Comparison of ENCODE assay signal across 9 cellular contexts in genomic region chr3:10505791-10506585, GRCh38. TPM values are rescaled to one million over a fixed set of nuclear protein-coding genes. Genes with fewer than 3 reads are reported as not detected.
DNase-seq lines count a peak whose midpoint lies in the region; ATAC-seq and TF ChIP-seq lines count a peak whose summit lies in the region.
"Had no signal": no experiment of that assay in that cellular context is flagged by ENCODE, and none has a peak within 500 bp of the region (broad histone marks: within the 10 kb centered on the region; RNA-seq: fewer than 3 reads in every experiment).

No MANE protein-coding gene starts in this region.

- TF ChIP-seq CTCF in gastroesophageal sphincter (IDR thresholded peaks at IDR 0.05): no peak

- 6 to 20% methylated on average over 7 to 16 of the region's 22 CpGs for WGBS in gastroesophageal sphincter (ENCODE audit: low coverage in 1 of 2), 2 donors

- H3K9me3 ChIP-seq in gastroesophageal sphincter: no peaks in the 10 kb centered on the region
- H3K9me3 ChIP-seq: Peyer's patch, upper lobe of right lung had no signal

- peak overlapping the region; percentile 18 to 49 for H3K4me3 ChIP-seq in gastroesophageal sphincter
- H3K4me3 ChIP-seq: upper lobe of right lung had no signal

- DNase-seq in DMS79 (lab: John Stamatoyannopoulos, UW): peak; percentile 2
- DNase-seq in NCI-H1694 (lab: John Stamatoyannopoulos, UW): peak; percentile 50
- peak; percentile 40 for DNase-seq in retina
- no peak for DNase-seq in NCI-H2107 (lab: John Stamatoyannopoulos, UW)
- DNase-seq in SW 1271 (lab: John Stamatoyannopoulos, UW): no peak
- DNase-seq: Peyer's patch, upper lobe of right lung had no signal

- no peak for TF ChIP-seq POLR2A in gastroesophageal sphincter (IDR thresholded peaks at IDR 0.05)

- TF ChIP-seq EP300 in gastroesophageal sphincter (IDR thresholded peaks at IDR 0.05): no peak

- H3K36me3 ChIP-seq in gastroesophageal sphincter: no peaks in the 10 kb centered on the region
- H3K36me3 ChIP-seq: Peyer's patch, upper lobe of right lung had no signal

- H3K27me3 ChIP-seq in gastroesophageal sphincter: peaks cover 57% of the 10 kb centered on the region

- peaks cover 0 to 15% (median 0%) of the 10 kb centered on the region in 3 donors for H3K4me1 ChIP-seq in gastroesophageal sphincter
- H3K4me1 ChIP-seq: Peyer's patch, upper lobe of right lung had no signal

- ATAC-seq in gastroesophageal sphincter (no peak), HG03460 (IDR thresholded peaks at IDR 0.05; ENCODE audit: unreplicated experiment) (no peak)
- ATAC-seq: upper lobe of right lung had no signal

- H3K27ac ChIP-seq in gastroesophageal sphincter: no peak overlapping the region
- H3K27ac ChIP-seq: Peyer's patch, upper lobe of right lung had no signal

RNA-seq across cellular contexts. Expression of gene ATP2B2, which starts 0.6 kb away (rescaled TPM):
- under 1 TPM in 3 of 4 donors, not detected in 1; 0.13 to 0.30 (median 0.27) TPM for total RNA-seq in gastroesophageal sphincter
- total RNA-seq: Peyer's patch had no signal

Comparison
In these comparisons a context has a peak if more than half of its experiments do, and no peak if none do; other contexts are left out.
1. DNase-seq: peak in DMS79 (single experiment), NCI-H1694 (single experiment) and retina (single experiment); none in NCI-H2107 (single experiment) and SW 1271 (0 of 2).